In the genomic region with DNA sequence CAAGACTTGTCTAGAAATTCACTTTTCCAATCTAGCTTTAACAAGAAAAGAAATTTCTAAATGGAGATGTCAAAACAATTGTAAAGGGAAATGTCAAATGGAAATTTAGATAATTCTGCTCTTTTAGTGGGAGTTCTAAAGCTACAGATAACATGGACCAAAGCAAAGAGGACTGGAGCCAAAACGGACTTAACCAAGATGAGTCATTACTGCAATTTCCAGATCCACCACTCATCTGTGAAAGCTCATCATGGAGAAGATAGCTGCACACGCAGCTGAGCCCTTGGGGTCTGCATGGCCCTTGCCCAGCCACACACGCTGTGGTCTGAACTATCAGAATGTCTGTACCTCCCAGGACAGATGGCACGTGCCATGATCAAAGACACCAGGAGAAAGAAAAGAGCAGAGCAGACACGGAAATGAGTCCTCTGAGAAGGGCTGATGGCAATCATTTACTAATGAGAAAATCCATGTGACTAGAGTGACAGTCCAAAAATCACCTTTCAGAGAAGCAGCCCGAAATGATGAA, we compare ENCODE assay signal across 21 cellular contexts.
"Had no signal": no experiment of that assay in that cellular context is flagged by ENCODE, and none has a peak within 500 bp of the region (broad histone marks: within the 10 kb centered on the region; RNA-seq: fewer than 3 reads in every experiment).

No MANE protein-coding gene starts in this region.

- H3K4me1 ChIP-seq: gastroesophageal sphincter, left lung, stomach, suprapubic skin, tibial nerve had no signal

- H3K36me3 ChIP-seq: cardiac muscle cell, gastroesophageal sphincter, left lung, stomach, suprapubic skin, tibial nerve had no signal

- DNase-seq: activated CD4-positive, alpha-beta memory T cell treated with anti-CD3 and anti-CD28 coated beads for 36 hours; activated CD4-positive, alpha-beta T cell treated with anti-CD3 and anti-CD28 coated beads for 48 hours; activated effector memory CD4-positive, alpha-beta T cell treated with anti-CD3 and anti-CD28 coated beads, Interleukin-2, amount 50 U/mL, for 16 hours; activated naive CD4-positive, alpha-beta T cell treated with anti-CD3 and anti-CD28 coated beads, Interleukin-2, amount 10 ng/mL, durations not matched to agents 7 days and 5 days; activated T-cell treated with anti-CD3 and anti-CD28 coated beads, Interleukin-2, amount 50 U/mL, for 72 hours; amygdala; effector CD4-positive, alpha-beta T cell; erythroblast; head of caudate nucleus; left lung; mammary epithelial cell; midbrain; natural killer cell; stomach; SW 1271; T-helper 17 cell had no signal

- H3K27ac ChIP-seq: cardiac muscle cell, gastroesophageal sphincter, left lung, stomach, suprapubic skin, tibial nerve had no signal

- H3K4me3 ChIP-seq: cardiac muscle cell, gastroesophageal sphincter, left lung, stomach, suprapubic skin, tibial nerve had no signal

- H3K9me3 ChIP-seq: gastroesophageal sphincter, left lung, stomach, suprapubic skin, tibial nerve had no signal

- H3K27me3 ChIP-seq: cardiac muscle cell, left lung, stomach, suprapubic skin, tibial nerve had no signal

- ATAC-seq: activated T-cell treated with anti-CD3 and anti-CD28 coated beads, Interleukin-2, amount 50 U/mL, for 72 hours; gastroesophageal sphincter; left lung; natural killer cell; stimulated activated memory B cell treated with anti-CD40 and anti-IgM and Interleukin-4, amounts not matched to agents 10 μg/mL and 1 μg/mL and 100 μg/mL, for 72 hours; T-helper 17 cell had no signal
